ENCODE assay signal across 13 cellular contexts in genomic region chr1:168467452-168467851, GRCh38.
A peak's percentile ranks its signal among the peaks of the same experiment; 100 is the strongest.
DNase-seq lines count a peak whose midpoint lies in the region; ATAC-seq and TF ChIP-seq lines count a peak whose summit lies in the region.
"Had no signal": no experiment of that assay in that cellular context is flagged by ENCODE, and none has a peak within 500 bp of the region (broad histone marks: within the 10 kb centered on the region; RNA-seq: fewer than 3 reads in every experiment).

No MANE protein-coding gene starts in this region.

- POLR2A ChIA-PET in A673 (lab: Charles Lee; ENCODE audit: low non-redundant PET) = no interaction called here

- BruUV-seq in A673 (replicated peaks; lab: Mats Ljungman, UMichigan) = no TSS peak

- H3K27me3 Mint-ChIP-seq in effector memory CD8-positive, alpha-beta T cell = no peaks in the 10 kb centered on the region

- H3K79me2 ChIP-seq in MM.1S (ENCODE audit: low read length) = no peaks in the 10 kb centered on the region

- intact Hi-C loops in A673 (cut with micrococcal nuclease; ENCODE audit: unreplicated experiment) = no loop called here
- intact Hi-C loops in dorsolateral prefrontal cortex (cut with DNase I) = no loop called here

- no peaks in the 10 kb centered on the region for H4K20me1 ChIP-seq in MM.1S (ENCODE audit: insufficient read depth, low read length)

- H2AFZ ChIP-seq in MM.1S (ENCODE audit: low read length) = no peak overlapping the region

- H3K4me2 ChIP-seq in MM.1S (ENCODE audit: low read depth, low read length) = peak overlapping the region; percentile 14

- H3K36me3 ChIP-seq in A673 (ENCODE audit: insufficient read depth, low read length, poor library complexity, severe bottlenecking) (no peaks in the 10 kb centered on the region), MM.1S (replicated peaks; ENCODE audit: insufficient read depth, low read length) (no peaks in the 10 kb centered on the region)
- H3K36me3 ChIP-seq: tibial artery had no signal

- no peak overlapping the region for H3K9ac ChIP-seq in MM.1S (ENCODE audit: low read length)

- H3K4me3 ChIP-seq in A673 (ENCODE audit: low read depth, low read length, poor library complexity, severe bottlenecking) = no peak overlapping the region
- H3K4me3 ChIP-seq in GM12865 (ENCODE audit: low read depth, low read length) = no peak overlapping the region; the same call in 1 of the 2 replicates
- H3K4me3 ChIP-seq in MM.1S (ENCODE audit: low read length) = no peak overlapping the region
- H3K4me3 ChIP-seq in dorsolateral prefrontal cortex = no peak overlapping the region
- H3K4me3 ChIP-seq: tibial artery had no signal

- DNase-seq in A673 (ENCODE audit: low spot score) (no peak), GM12865 (ENCODE audit: low read depth) (peak; percentile 69), MM.1S (peak; percentile 72), dorsolateral prefrontal cortex (no peak), NCI-H128 (lab: John Stamatoyannopoulos, UW; ENCODE audit: unreplicated experiment) (no peak), RKO (ENCODE audit: low spot score) (no peak), GM19238 (ENCODE audit: insufficient read length, low spot score) (no peak)
- DNase-seq in effector memory CD8-positive, alpha-beta T cell = no peak
- DNase-seq: C1 segment of cervical spinal cord, endodermal cell, mammary epithelial cell, tibial artery had no signal

- no peaks in the 10 kb centered on the region for H3K9me3 ChIP-seq in A673 (ENCODE audit: low read depth, low read length, poor library complexity, severe bottlenecking)
- no peaks in the 10 kb centered on the region for H3K9me3 ChIP-seq in MM.1S (replicated peaks; ENCODE audit: insufficient read depth, low read length)
- H3K9me3 ChIP-seq: tibial artery had no signal

- ATAC-seq in effector memory CD8-positive, alpha-beta T cell (replicated peaks) = peak; percentile 58

- H3K27me3 ChIP-seq in A673 (replicated peaks; ENCODE audit: insufficient read depth, low read depth, low read length, poor library complexity) = no peaks in the 10 kb centered on the region
- H3K27me3 ChIP-seq in MM.1S (replicated peaks; ENCODE audit: insufficient read depth, low read length) = no peaks in the 10 kb centered on the region
- H3K27me3 ChIP-seq in dorsolateral prefrontal cortex = peaks cover 0 to 4% (median 0%) of the 10 kb centered on the region in 45 donors
- H3K27me3 ChIP-seq: tibial artery had no signal

- no peaks in the 10 kb centered on the region for H3F3A ChIP-seq in MM.1S (ENCODE audit: insufficient read depth, low read length)

- H3K9me2 ChIP-seq in MM.1S (replicated peaks; ENCODE audit: insufficient read depth, low read length) = no peaks in the 10 kb centered on the region

- H3K9me3 Mint-ChIP-seq in effector memory CD8-positive, alpha-beta T cell = peaks cover 2 to 3% of the 10 kb centered on the region in 2 donors

- H3K4me1 ChIP-seq in A673 (ENCODE audit: insufficient read depth, low read length, poor library complexity, severe bottlenecking) = peaks cover 56% of the 10 kb centered on the region
- H3K4me1 ChIP-seq in MM.1S (ENCODE audit: low read length) = peaks cover 25% of the 10 kb centered on the region

- H3K4me1 Mint-ChIP-seq in effector memory CD8-positive, alpha-beta T cell (ENCODE audit: low read depth in 2 of 2) = peaks cover 50 to 68% of the 10 kb centered on the region in 2 donors
- H3K4me1 Mint-ChIP-seq: endodermal cell had no signal

- H3K4me3 Mint-ChIP-seq in effector memory CD8-positive, alpha-beta T cell = peak overlapping the region; percentile 61 to 78
- H3K4me3 Mint-ChIP-seq: endodermal cell had no signal

- no peaks in the 10 kb centered on the region for H3K36me3 Mint-ChIP-seq in effector memory CD8-positive, alpha-beta T cell (ENCODE audit: insufficient read depth)

- H3K27ac Mint-ChIP-seq in effector memory CD8-positive, alpha-beta T cell = peak overlapping the region; percentile 75 to 91
- H3K27ac Mint-ChIP-seq: endodermal cell had no signal

- CTCF ChIA-PET in A673 (lab: Charles Lee) = interaction anchor here (0.6 kb wide), 1 partner anchor 10 kb away, joined by 3 read pairs; no protein-coding TSS in a partner anchor

- no peak for TF ChIP-seq CTCF in A673 (conservative IDR thresholded peaks at IDR 0.05; ENCODE audit: low read depth, low read length)
- TF ChIP-seq CTCF in GM12865 (IDR thresholded peaks at IDR 0.05; ENCODE audit: insufficient read depth, low read depth, low read length, missing control alignments) = no peak
- no peak for TF ChIP-seq CTCF in MM.1S (IDR thresholded peaks at IDR 0.05; ENCODE audit: low read length)
- no peak for TF ChIP-seq CTCF in dorsolateral prefrontal cortex (IDR thresholded peaks at IDR 0.05 in 54 of 56, conservative IDR thresholded peaks at IDR 0.05 in 2 of 56; ENCODE audit: low read depth in 1 of 56, partially characterized antibody in 56 of 56)

- H3K27ac ChIP-seq in A673 (ENCODE audit: low read depth, low read length, poor library complexity, severe bottlenecking) (peak overlapping the region; percentile 66), MM.1S (ENCODE audit: low read length) (no peak overlapping the region), dorsolateral prefrontal cortex (no peak overlapping the region)
- H3K27ac ChIP-seq: HL-60 had no signal

Comparison
In these comparisons a context has a peak if more than half of its experiments do, and no peak if none do; other contexts are left out.
1. DNase-seq: peak in GM12865 (single experiment) and MM.1S (single experiment); none in A673 (single experiment), effector memory CD8-positive, alpha-beta T cell (0 of 3), dorsolateral prefrontal cortex (0 of 10), NCI-H128 (single experiment), RKO (single experiment) and GM19238 (single experiment).